27 cellular contexts compared by ENCODE assay signal in genomic region chr14:92710001-92710341, GRCh38.
"Had no signal": no experiment of that assay in that cellular context is flagged by ENCODE, and none has a peak within 500 bp of the region (broad histone marks: within the 10 kb centered on the region; RNA-seq: fewer than 3 reads in every experiment).

No MANE protein-coding gene starts in this region.

- H3K27ac Mint-ChIP-seq: activated CD4-positive, alpha-beta T cell treated with anti-CD3 and anti-CD28 coated beads, Interleukin-2, amount 10 ng/mL, durations not matched to agents 24 days and 14 days; activated CD8-positive, alpha-beta T cell treated with anti-CD3 and anti-CD28 coated beads for 36 hours; activated naive CD4-positive, alpha-beta T cell treated with anti-CD3 and anti-CD28 coated beads, Interleukin-2, amount 50 U/mL, for 24 hours; activated naive CD8-positive, alpha-beta T cell treated with anti-CD3 and anti-CD28 coated beads, Interleukin-2, amount 10 ng/mL, durations not matched to agents 7 days and 5 days; activated T-cell treated with anti-CD3 and anti-CD28 coated beads, Interleukin-2, amount 50 U/mL, for 24 hours; activated T-helper 2 cell treated with anti-CD3 and anti-CD28 coated beads, Interferon-gamma antibody, Interleukin-2, Interleukin-4, amounts not matched to agents 10 μg/mL and 5 μg/mL and 100 μg/mL, durations not matched to agents 14 hours and 24 hours and 36 hours had no signal

- H3K4me3 Mint-ChIP-seq: activated CD4-positive, alpha-beta T cell treated with anti-CD3 and anti-CD28 coated beads, Interleukin-2, amount 10 ng/mL, durations not matched to agents 24 days and 14 days; activated CD8-positive, alpha-beta T cell treated with anti-CD3 and anti-CD28 coated beads for 36 hours; activated naive CD4-positive, alpha-beta T cell treated with anti-CD3 and anti-CD28 coated beads, Interleukin-2, amount 50 U/mL, for 24 hours; activated naive CD8-positive, alpha-beta T cell treated with anti-CD3 and anti-CD28 coated beads, Interleukin-2, amount 10 ng/mL, durations not matched to agents 7 days and 5 days; activated T-cell treated with anti-CD3 and anti-CD28 coated beads, Interleukin-2, amount 50 U/mL, for 24 hours had no signal

- H3K4me1 ChIP-seq: body of pancreas, breast epithelium had no signal

- H3K9me3 ChIP-seq: body of pancreas, breast epithelium had no signal

- H3K27ac ChIP-seq: body of pancreas, RWPE1 had no signal

- H3K27me3 ChIP-seq: body of pancreas, breast epithelium had no signal

- H3K36me3 Mint-ChIP-seq: activated naive CD8-positive, alpha-beta T cell treated with anti-CD3 and anti-CD28 coated beads, Interleukin-2, amount 10 ng/mL, durations not matched to agents 7 days and 5 days had no signal

- H3K27me3 Mint-ChIP-seq: activated CD4-positive, alpha-beta T cell treated with anti-CD3 and anti-CD28 coated beads, Interleukin-2, amount 10 ng/mL, durations not matched to agents 24 days and 14 days; activated CD8-positive, alpha-beta T cell treated with anti-CD3 and anti-CD28 coated beads for 36 hours; activated naive CD4-positive, alpha-beta T cell treated with anti-CD3 and anti-CD28 coated beads, Interleukin-2, amount 50 U/mL, for 24 hours; activated naive CD8-positive, alpha-beta T cell treated with anti-CD3 and anti-CD28 coated beads, Interleukin-2, amount 10 ng/mL, durations not matched to agents 7 days and 5 days had no signal

- H3K36me3 ChIP-seq: breast epithelium had no signal

- H3K4me1 Mint-ChIP-seq: activated CD4-positive, alpha-beta T cell treated with anti-CD3 and anti-CD28 coated beads, Interleukin-2, amount 10 ng/mL, durations not matched to agents 24 days and 14 days; activated naive CD4-positive, alpha-beta T cell treated with anti-CD3 and anti-CD28 coated beads, Interleukin-2, amount 50 U/mL, for 24 hours; activated naive CD8-positive, alpha-beta T cell treated with anti-CD3 and anti-CD28 coated beads, Interleukin-2, amount 10 ng/mL, durations not matched to agents 7 days and 5 days had no signal

- DNase-seq: activated CD4-positive, alpha-beta T cell treated with anti-CD3 and anti-CD28 coated beads, Interleukin-2, amount 10 ng/mL, durations not matched to agents 24 days and 14 days; activated CD4-positive, alpha-beta T cell treated with anti-CD3 and anti-CD28 coated beads, Interleukin-2, amount 50 U/mL, for 4 hours; activated CD8-positive, alpha-beta T cell treated with anti-CD3 and anti-CD28 coated beads for 36 hours; activated gamma-delta T cell; activated naive CD4-positive, alpha-beta T cell treated with Interleukin-2 at 50 U/mL for 16 hours; activated naive CD8-positive, alpha-beta T cell treated with anti-CD3 and anti-CD28 coated beads, Interleukin-2, amount 10 ng/mL, durations not matched to agents 7 days and 5 days; activated T-cell treated with anti-CD3 and anti-CD28 coated beads, Interleukin-2, amount 50 U/mL, for 24 hours; amygdala; body of pancreas; Karpas-422; KBM-7; NCI-H1105 treated with DMSO at 0.1 percent for 48 hours; NCI-H1436; NCI-H1694; NCI-H2029; NCI-H345; NCI-H524 treated with DMSO at 0.1 percent for 48 hours; NCI-H748 treated with DMSO at 0.1 percent for 48 hours; NK-92 treated with Interleukin-12 subunit alpha and Interleukin-12 subunit beta, amount 100 ng/mL, for 24 hours; PC-9; SIG-M5; SW 1271 had no signal

- H3K4me3 ChIP-seq: body of pancreas, breast epithelium, PC-9 had no signal

- ATAC-seq: activated CD8-positive, alpha-beta T cell treated with anti-CD3 and anti-CD28 coated beads for 36 hours; body of pancreas; Right ventricle myocardium inferior had no signal

- H3K9me3 Mint-ChIP-seq: activated CD4-positive, alpha-beta T cell treated with anti-CD3 and anti-CD28 coated beads, Interleukin-2, amount 10 ng/mL, durations not matched to agents 24 days and 14 days; activated CD8-positive, alpha-beta T cell treated with anti-CD3 and anti-CD28 coated beads for 36 hours; activated naive CD4-positive, alpha-beta T cell treated with anti-CD3 and anti-CD28 coated beads, Interleukin-2, amount 50 U/mL, for 24 hours; activated naive CD8-positive, alpha-beta T cell treated with anti-CD3 and anti-CD28 coated beads, Interleukin-2, amount 10 ng/mL, durations not matched to agents 7 days and 5 days; activated T-cell treated with anti-CD3 and anti-CD28 coated beads, Interleukin-2, amount 50 U/mL, for 24 hours; activated T-helper 2 cell treated with anti-CD3 and anti-CD28 coated beads, Interferon-gamma antibody, Interleukin-2, Interleukin-4, amounts not matched to agents 10 μg/mL and 5 μg/mL and 100 μg/mL, durations not matched to agents 14 hours and 24 hours and 36 hours had no signal
